ENCODE assay signal across 5 cellular contexts in the genomic region with DNA sequence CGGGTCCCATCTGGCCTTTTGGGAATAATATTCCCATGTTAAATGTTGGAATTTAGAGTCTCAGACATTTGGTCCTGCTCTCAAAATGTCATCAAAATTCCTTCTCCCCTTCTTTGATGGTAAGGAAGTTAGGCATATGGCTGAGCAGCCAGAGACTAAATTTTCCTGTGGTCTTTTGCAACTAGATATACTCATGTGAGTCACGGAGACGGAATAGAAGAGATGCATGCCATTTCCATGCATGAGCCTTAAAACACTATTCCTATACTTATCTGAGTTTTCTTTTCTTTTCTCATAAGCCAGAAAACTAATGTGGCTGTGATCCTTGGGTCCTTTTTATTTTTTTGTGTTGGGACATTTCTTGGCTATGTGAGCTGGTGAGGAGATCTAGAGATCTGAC.
"Had no signal": no experiment of that assay in that cellular context is flagged by ENCODE, and none has a peak within 500 bp of the region (broad histone marks: within the 10 kb centered on the region; RNA-seq: fewer than 3 reads in every experiment).

No MANE protein-coding gene starts in this region.

- H3K27ac ChIP-seq: HL-60 had no signal

- ATAC-seq: HepG2 had no signal

- H3K4me3 ChIP-seq: K562 had no signal

- DNase-seq: IMR-90, KBM-7 had no signal
